In the genomic region with DNA sequence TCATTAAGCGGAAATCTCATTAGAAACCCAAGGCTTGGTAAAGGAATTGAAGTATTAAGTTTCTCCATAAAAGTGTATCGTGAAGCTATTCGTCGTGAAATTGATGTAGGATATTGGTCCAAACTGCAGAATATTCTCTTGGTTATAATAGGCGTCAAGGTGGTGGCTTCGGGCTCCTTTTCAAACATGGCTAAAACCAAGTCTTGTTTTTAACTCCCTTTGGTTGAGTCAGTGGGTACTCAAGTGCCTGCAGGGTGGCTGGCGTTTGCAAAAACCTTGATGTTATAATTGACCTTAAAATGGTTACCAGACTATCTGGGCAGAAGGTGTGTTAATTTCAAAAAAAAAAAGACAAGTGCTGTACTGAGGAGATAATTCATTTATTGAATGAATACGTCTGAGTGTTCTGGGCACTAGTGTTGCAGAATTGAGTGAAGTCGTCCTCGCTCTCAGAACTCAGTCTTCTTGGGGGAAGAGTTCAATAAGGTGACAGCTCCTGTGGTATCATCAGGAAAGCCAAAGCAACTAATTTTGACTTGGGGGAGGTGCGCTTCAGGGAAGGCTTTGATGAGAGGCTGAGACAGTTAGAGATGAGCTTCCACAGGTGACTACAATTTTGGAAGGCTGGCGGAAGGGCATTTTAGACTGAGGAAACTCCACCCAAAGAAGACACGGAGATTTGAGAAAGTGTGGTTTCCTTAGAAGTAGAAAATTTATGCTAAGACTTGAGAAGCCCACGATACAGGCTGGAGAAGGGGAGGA, we compare ENCODE assay signal across 8 cellular contexts. TPM values are rescaled to one million over a fixed set of nuclear protein-coding genes. Genes with fewer than 3 reads are reported as not detected.
DNase-seq lines count a peak whose midpoint lies in the region; ATAC-seq and TF ChIP-seq lines count a peak whose summit lies in the region.

No MANE protein-coding gene starts in this region.

- H3K9ac ChIP-seq in BLaER1, result peak overlapping the region; percentile 97
- peak overlapping the region; percentile 75; the same call in 1 of the 2 replicates for H3K9ac ChIP-seq in MM.1S (ENCODE audit: low read length)

- DNase-seq in MM.1S (no peak), cerebellar cortex (ENCODE audit: low spot score) (peak; percentile 4), naive B cell (no peak), DMS53 (lab: John Stamatoyannopoulos, UW) (no peak), GM19238 (ENCODE audit: insufficient read length, low spot score) (no peak), UCSD-AML1 (lab: John Stamatoyannopoulos, UW; ENCODE audit: unreplicated experiment) (no peak), sciatic nerve (ENCODE audit: low spot score) (no peak)

- peaks cover 28 to 53% (median 30%) of the 10 kb centered on the region in 3 donors for H3K4me1 Mint-ChIP-seq in naive B cell

- H3K36me3 Mint-ChIP-seq in naive B cell, result no peaks in the 10 kb centered on the region

- H3K9me2 ChIP-seq in MM.1S (replicated peaks; ENCODE audit: insufficient read depth, low read length), result no peaks in the 10 kb centered on the region

- H3K27ac Mint-ChIP-seq in naive B cell, result peak overlapping the region; percentile 85 to 96 (median 90)

- peak overlapping the region; percentile 97 for H3K27ac ChIP-seq in BLaER1
- H3K27ac ChIP-seq in MM.1S (ENCODE audit: low read length), result no peak overlapping the region

- H3K27me3 ChIP-seq in BLaER1 (no peaks in the 10 kb centered on the region), MM.1S (replicated peaks; ENCODE audit: insufficient read depth, low read length) (peaks cover 25% of the 10 kb centered on the region)

- H3K36me3 ChIP-seq in BLaER1 (peaks cover 16% of the 10 kb centered on the region; the same call in 1 of the 2 replicates), MM.1S (replicated peaks; ENCODE audit: insufficient read depth, low read length) (no peaks in the 10 kb centered on the region)

- H3K4me1 ChIP-seq in BLaER1 (peaks cover 44% of the 10 kb centered on the region), MM.1S (ENCODE audit: low read length) (peaks cover 7% of the 10 kb centered on the region)

- H4K20me1 ChIP-seq in BLaER1 (peaks cover 58% of the 10 kb centered on the region), MM.1S (ENCODE audit: insufficient read depth, low read length) (no peaks in the 10 kb centered on the region)

- peak overlapping the region; percentile 98 for H2AFZ ChIP-seq in MM.1S (ENCODE audit: low read length)

- peaks cover 6% of the 10 kb centered on the region; the same call in 1 of the 2 replicates for H3F3A ChIP-seq in MM.1S (ENCODE audit: insufficient read depth, low read length)

- peak overlapping the region; percentile 83 to 98 (median 92) for H3K4me3 Mint-ChIP-seq in naive B cell

- H3K4me2 ChIP-seq in BLaER1 (peak overlapping the region; percentile 92), MM.1S (ENCODE audit: low read depth, low read length) (peak overlapping the region; percentile 82)

- TF ChIP-seq CTCF in MM.1S (IDR thresholded peaks at IDR 0.05; ENCODE audit: low read length), result no peak

- no peaks in the 10 kb centered on the region for H3K27me3 Mint-ChIP-seq in naive B cell

- H3K79me2 ChIP-seq in MM.1S (ENCODE audit: low read length), result peaks cover 52% of the 10 kb centered on the region

- no peak for ATAC-seq in naive B cell (ENCODE audit: low read depth in 2 of 2)
- ATAC-seq in sciatic nerve, result no peak

- intact Hi-C loops in sciatic nerve (cut with DNase I), result no loop called here

- H3K4me3 ChIP-seq in BLaER1 (peak overlapping the region; percentile 97), MM.1S (ENCODE audit: low read length) (peak overlapping the region; percentile 92)

- no peaks in the 10 kb centered on the region for H3K9me3 Mint-ChIP-seq in naive B cell

- H3K9me3 ChIP-seq in BLaER1 (no peaks in the 10 kb centered on the region), MM.1S (replicated peaks; ENCODE audit: insufficient read depth, low read length) (no peaks in the 10 kb centered on the region)

RNA-seq across cellular contexts. Expression of gene UBE2Q2, which starts 1.6 kb away (rescaled TPM):
- 10 to 100 TPM; 10.9 to 18.1 (median 13.4) TPM for polyA plus RNA-seq in naive B cell (ENCODE audit: low read depth in 6 of 6)
- 34.1 TPM for total RNA-seq in sciatic nerve

RNA-seq across cellular contexts. Expression of gene FBXO22, which starts 58.9 kb away (rescaled TPM):
- 10 to 100 TPM in 5 of 6 donors, 1 to 10 TPM in 1; 6.6 to 18.8 (median 16.4) TPM for polyA plus RNA-seq in naive B cell (ENCODE audit: low read depth in 6 of 6)
- total RNA-seq in sciatic nerve, result 23.2 TPM
